ENCODE assay signal across 9 cellular contexts in genomic region chrX:136780241-136780640, GRCh38. TPM values are rescaled to one million over a fixed set of nuclear protein-coding genes. Genes with fewer than 3 reads are reported as not detected.
DNase-seq lines count a peak whose midpoint lies in the region; ATAC-seq, FAIRE-seq and TF ChIP-seq lines count a peak whose summit lies in the region.
"Had no signal": no experiment of that assay in that cellular context is flagged by ENCODE, and none has a peak within 500 bp of the region (broad histone marks: within the 10 kb centered on the region; RNA-seq: fewer than 3 reads in every experiment).

No MANE protein-coding gene starts in this region.

- no peaks in the 10 kb centered on the region for H3K9me3 ChIP-seq in Loucy (ENCODE audit: insufficient read depth, low read depth, low read length)
- H3K9me3 ChIP-seq in GM12878 (replicated peaks; ENCODE audit: control insufficient read depth, insufficient read depth, low read length) = no peaks in the 10 kb centered on the region; the same call in 2 of the 3 replicates
- no peaks in the 10 kb centered on the region for H3K9me3 ChIP-seq in gastrocnemius medialis

- ATAC-seq in GM12878 (peak; percentile 38; the same call in 2 of the 3 replicates), gastrocnemius medialis (peak in 1 of 2 donors; percentile 57), GM21737 (IDR thresholded peaks at IDR 0.05; ENCODE audit: unreplicated experiment) (no peak), HG03521 (IDR thresholded peaks at IDR 0.05; ENCODE audit: unreplicated experiment) (no peak)

- SMC1A ChIA-PET in GM12878 (lab: Charles Lee; ENCODE audit: uncharacterized antibody, unreplicated experiment) = interaction anchor here (0.6 to 2.2 kb wide), 6 partner anchors 31 to 140 kb away, joined by 3 to 8 read pairs (median 6); no protein-coding TSS in a partner anchor

- H3K36me3 ChIP-seq in GM06990 (ENCODE audit: control insufficient read depth, insufficient read depth, low read length) (no peaks in the 10 kb centered on the region), Loucy (ENCODE audit: insufficient read depth, low read length) (no peaks in the 10 kb centered on the region), GM12878 (ENCODE audit: control insufficient read depth in 2 of 2, insufficient read depth in 2 of 2, low read length in 1 of 2) (no peaks in the 10 kb centered on the region), gastrocnemius medialis (no peaks in the 10 kb centered on the region)

- peaks cover 4% of the 10 kb centered on the region for H4K20me1 ChIP-seq in Loucy (ENCODE audit: insufficient read depth, low read length, poor library complexity, severe bottlenecking)
- H4K20me1 ChIP-seq in GM12878 (ENCODE audit: control insufficient read depth, insufficient read depth) = no peaks in the 10 kb centered on the region

- H3K27ac ChIP-seq in GM12878 (ENCODE audit: control insufficient read depth, insufficient read depth) (peak overlapping the region; percentile 79), gastrocnemius medialis (peak overlapping the region; percentile 66 to 84 (median 78))

- in situ Hi-C loops in GM12878 (cut with MboI) = no loop called here
- in situ Hi-C loops in gastrocnemius medialis (cut with MboI; ENCODE audit: low sequenced_read_pairs in 4 of 4) = no loop called here

- H3K4me3 ChIP-seq in GM06990 (replicated peaks; ENCODE audit: low read depth, low read length) (peak overlapping the region; percentile 63), Loucy (ENCODE audit: low read length, poor library complexity, severe bottlenecking) (peak overlapping the region; percentile 89), GM12878 (peak overlapping the region; percentile 49), gastrocnemius medialis (peak overlapping the region; percentile 36 to 67 (median 46))

- POLR2A ChIA-PET in GM12878 (lab: Charles Lee) = interaction anchor here (0.6 to 1.3 kb wide), 3 partner anchors 12 to 100 kb away, joined by 3 to 5 read pairs (median 5); partner anchors contain the start of gene RBMX

- TF ChIP-seq POLR2A in GM12878 (IDR thresholded peaks at IDR 0.05; ENCODE audit: low read depth, low read length) (no peak), gastrocnemius medialis (IDR thresholded peaks at IDR 0.05) (no peak)

- FAIRE-seq in GM12878 (lab: Jason Lieb, UNC) = no peak
- FAIRE-seq: islet of Langerhans had no signal

- H3K4me1 ChIP-seq in Loucy (ENCODE audit: insufficient read depth, low read length, poor library complexity, severe bottlenecking) (peaks cover 35% of the 10 kb centered on the region), GM12878 (ENCODE audit: control insufficient read depth, insufficient read depth, low read length) (peaks cover 7% of the 10 kb centered on the region; the same call in 1 of the 2 replicates), gastrocnemius medialis (peaks cover 0 to 15% of the 10 kb centered on the region in 2 donors)

- H3K4me2 ChIP-seq in Loucy (ENCODE audit: low read depth, low read length, poor library complexity, severe bottlenecking) = peak overlapping the region; percentile 96
- peak overlapping the region; percentile 56 for H3K4me2 ChIP-seq in GM12878 (ENCODE audit: control insufficient read depth, insufficient read depth)

- RAD21 ChIA-PET in GM12878 (lab: Charles Lee; ENCODE audit: unreplicated experiment) = interaction anchor here (1.0 to 2.4 kb wide), 5 partner anchors 13 to 99 kb away, joined by 3 to 7 read pairs (median 3); no protein-coding TSS in a partner anchor

- H3K79me2 ChIP-seq in Loucy (ENCODE audit: insufficient read depth, low read length) = peaks cover 49% of the 10 kb centered on the region
- peaks cover 3% of the 10 kb centered on the region for H3K79me2 ChIP-seq in GM12878 (ENCODE audit: control insufficient read depth, insufficient read depth, low read length)

- TF ChIP-seq CTCF in GM06990 (IDR thresholded peaks at IDR 0.05; ENCODE audit: insufficient read depth, low read length, poor library complexity, severe bottlenecking) (no peak), Loucy (conservative IDR thresholded peaks at IDR 0.05; ENCODE audit: low read length) (no peak), GM12878 (IDR thresholded peaks at IDR 0.05 in 2 of 3, conservative IDR thresholded peaks at IDR 0.05 in 1 of 3; ENCODE audit: control insufficient read depth in 2 of 3, extremely low read depth in 1 of 3, insufficient read depth in 1 of 3, low read depth in 3 of 3, low read length in 3 of 3) (no peak), gastrocnemius medialis (IDR thresholded peaks at IDR 0.05 in 4 of 5, conservative IDR thresholded peaks at IDR 0.05 in 1 of 5) (no peak)

- H3F3A ChIP-seq in Loucy (ENCODE audit: low read depth) = no peaks in the 10 kb centered on the region

- no peaks in the 10 kb centered on the region for H3K27me3 ChIP-seq in GM06990 (replicated peaks; ENCODE audit: control insufficient read depth, insufficient read depth, low read length)
- no peaks in the 10 kb centered on the region for H3K27me3 ChIP-seq in Loucy (ENCODE audit: insufficient read depth, low read length, poor library complexity, severe bottlenecking)
- H3K27me3 ChIP-seq in GM12878 (replicated peaks in 1 of 2; ENCODE audit: control insufficient read depth in 2 of 2, insufficient read depth in 2 of 2, low read length in 1 of 2) = no peaks in the 10 kb centered on the region
- no peaks in the 10 kb centered on the region for H3K27me3 ChIP-seq in gastrocnemius medialis

- no peaks in the 10 kb centered on the region for H3K9me2 ChIP-seq in Loucy (replicated peaks; ENCODE audit: low read depth, low read length)

- BruUV-seq in GM12878 (replicated peaks; lab: Mats Ljungman, UMichigan) = no TSS peak

- CTCF ChIA-PET in GM12878 (lab: Yijun Ruan, JAX) = interaction anchor here (1.0 to 1.3 kb wide), 2 partner anchors 14 to 33 kb away, joined by 3 to 4 read pairs; no protein-coding TSS in a partner anchor

- TF ChIP-seq RAD21 in GM12878 (IDR thresholded peaks at IDR 0.05; ENCODE audit: insufficient read depth, low read depth, low read length) = no peak

- intact Hi-C loops in GM12878 (cut with micrococcal nuclease; ENCODE audit: unreplicated experiment) (loop anchor here (5.0 kb wide), 1 partner anchor 127 kb away; no protein-coding TSS in a partner anchor), gastrocnemius medialis (cut with DNase I; ENCODE audit: low total_unique reads) (loop anchor here (10.0 kb wide), 2 partner anchors 65 to 75 kb away; no protein-coding TSS in a partner anchor)

- no peak for TF ChIP-seq EP300 in GM12878 (IDR thresholded peaks at IDR 0.05; ENCODE audit: borderline replicate concordance in 1 of 2, control insufficient read depth in 1 of 2, low read depth in 2 of 2, low read length in 2 of 2)

- 3% methylated on average over 2 of the region's 2 CpGs for WGBS in GM12878 (ENCODE audit: insufficient coverage, insufficient replicate concordance, low lambda C conversion rate, missing lambda C conversion rate)

- no peak for DNase-seq in GM06990 (ENCODE audit: extremely low read depth, insufficient read length)
- DNase-seq in GM12878 (ENCODE audit: low read depth, low spot score) = no peak
- DNase-seq in gastrocnemius medialis = no peak
- no peak for DNase-seq in effector CD8-positive, alpha-beta T cell (lab: John Stamatoyannopoulos, UW)
- DNase-seq in NCI-H226 = no peak

- H2AFZ ChIP-seq in Loucy (ENCODE audit: low read length) (no peak overlapping the region), GM12878 (ENCODE audit: control insufficient read depth, low read depth, low read length) (peak overlapping the region; percentile 43)

- H3K9ac ChIP-seq in Loucy (ENCODE audit: low read depth, low read length, poor library complexity, severe bottlenecking) = peak overlapping the region; percentile 97
- H3K9ac ChIP-seq in GM12878 (ENCODE audit: control insufficient read depth, insufficient read depth, low read length) = peak overlapping the region; percentile 16

TF ChIP-seq in GM12878, 131 proteins besides CTCF, POLR2A, EP300 and RAD21 (continues in another document):
- no peak for TF ChIP-seq POLR2AphosphoS2 (IDR thresholded peaks at IDR 0.05; ENCODE audit: low read depth, low read length)

RNA-seq across cellular contexts. Expression of gene ARHGEF6, which starts 0.5 kb away (rescaled TPM):
- 22.3 and 23.5 TPM in 2 replicates for total RNA-seq in GM12878 (2013; cell fraction: nucleolus; rRNA removed)
- total RNA-seq in GM12878 (2014; rRNA removed) (21.1 and 21.5 TPM in 2 replicates), GM12878 (2014; rRNA removed; fragmentation: Illumina TruSeq; extraction: Trizol) (25.1 and 25.8 TPM in 2 replicates), GM12878 (2021) (18.8 and 18.9 TPM in 2 replicates), gastrocnemius medialis (10 to 100 TPM; 15.0 to 29.9 (median 24.5) TPM)
- polyA plus RNA-seq in GM12878 (2011; ENCODE audit: low read depth) = 10.8 TPM
- polyA plus RNA-seq in GM12878 (2011; rRNA removed) (18.1 and 25.4 TPM in 2 replicates), GM12878 (2014; fragmentation: Illumina TruSeq; extraction: Trizol) (29.7 and 37.7 TPM in 2 replicates), GM12878 (2014; fragmentation: Nextera tagmentation; extraction: Ambion mirVana) (1 to 10 TPM; 5.4 to 6.5 TPM), GM12878 (2014; rRNA removed) (16.2 and 17.9 TPM in 2 replicates), GM12878 (2016; fragmentation: Nextera tagmentation; extraction: Ambion mirVana) (10 to 100 TPM; 13.7 to 13.8 TPM)
- 9.3 and 10.1 TPM in 2 replicates for polyA plus RNA-seq in GM12878 (2011; cell fraction: cytosol; rRNA removed)
- polyA plus RNA-seq in GM12878 (2011; cell fraction: nucleus; rRNA removed) = 17.0 and 18.3 TPM in 2 replicates
- 12.9 and 15.3 TPM in 2 replicates for polyA plus RNA-seq in GM12878 (2012)
- 14.4 and 16.4 TPM in 2 replicates for polyA minus RNA-seq in GM12878 (2011; rRNA and poly(A)+ RNA removed)
- polyA minus RNA-seq in GM12878 (2011; cell fraction: cytosol; rRNA and poly(A)+ RNA removed) = 4.4 and 5.7 TPM in 2 replicates
- 5.8 and 6.6 TPM in 2 replicates for polyA minus RNA-seq in GM12878 (2011; cell fraction: nucleus; rRNA and poly(A)+ RNA removed)
